1 cellular context compared by ENCODE assay signal in the genomic region with DNA sequence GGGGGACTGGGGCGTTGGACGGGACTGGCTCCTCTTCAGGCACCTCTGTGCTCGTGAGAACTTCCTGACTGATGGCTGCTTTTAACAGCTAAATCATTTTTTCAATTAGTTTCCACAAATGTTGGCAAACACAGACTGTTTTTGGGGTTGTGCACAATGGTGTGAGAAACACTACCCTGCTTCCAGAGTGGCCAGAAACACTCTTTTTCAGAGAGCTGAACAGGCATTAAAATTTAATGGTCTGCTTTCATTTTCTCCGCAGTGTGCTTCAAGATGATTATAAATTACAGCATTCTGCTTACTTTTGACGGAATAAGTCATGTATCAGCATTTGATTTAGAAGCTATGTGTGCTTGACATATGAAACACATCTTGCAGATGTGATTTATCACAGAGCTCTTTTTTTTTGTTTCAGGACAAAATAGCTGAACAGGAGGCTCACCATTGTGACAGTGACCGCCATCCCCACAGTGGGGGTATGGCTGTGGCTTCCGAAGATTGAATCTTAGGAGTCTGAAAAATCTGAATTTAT.
TF ChIP-seq lines count a peak whose summit lies in the region.

No MANE protein-coding gene starts in this region.

TF ChIP-seq in A549, 52 proteins besides CTCF, POLR2A, EP300 and RAD21 (continued from another document):
- TF ChIP-seq, protein P1, sequence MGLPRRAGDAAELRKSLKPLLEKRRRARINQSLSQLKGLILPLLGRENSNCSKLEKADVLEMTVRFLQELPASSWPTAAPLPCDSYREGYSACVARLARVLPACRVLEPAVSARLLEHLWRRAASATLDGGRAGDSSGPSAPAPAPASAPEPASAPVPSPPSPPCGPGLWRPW (IDR thresholded peaks at IDR 0.05) = no peak
- TF ChIP-seq RARB (CRISPR knock-in tag; IDR thresholded peaks at IDR 0.05) (no peak), CEBPB (IDR thresholded peaks at IDR 0.05) (no peak), MAFK (IDR thresholded peaks at IDR 0.05; ENCODE audit: partially characterized antibody) (no peak), SREBF2 (IDR thresholded peaks at IDR 0.05) (no peak), FOXS1 (CRISPR knock-in tag; IDR thresholded peaks at IDR 0.05) (no peak), HOXB5 (CRISPR knock-in tag; IDR thresholded peaks at IDR 0.05) (no peak), ESRRA (IDR thresholded peaks at IDR 0.05; ENCODE audit: borderline replicate concordance, low read length) (no peak), ZFP36 (IDR thresholded peaks at IDR 0.05; ENCODE audit: borderline replicate concordance, partially characterized antibody) (no peak), JUNB (IDR thresholded peaks at IDR 0.05) (no peak)
- TF ChIP-seq, protein P2, sequence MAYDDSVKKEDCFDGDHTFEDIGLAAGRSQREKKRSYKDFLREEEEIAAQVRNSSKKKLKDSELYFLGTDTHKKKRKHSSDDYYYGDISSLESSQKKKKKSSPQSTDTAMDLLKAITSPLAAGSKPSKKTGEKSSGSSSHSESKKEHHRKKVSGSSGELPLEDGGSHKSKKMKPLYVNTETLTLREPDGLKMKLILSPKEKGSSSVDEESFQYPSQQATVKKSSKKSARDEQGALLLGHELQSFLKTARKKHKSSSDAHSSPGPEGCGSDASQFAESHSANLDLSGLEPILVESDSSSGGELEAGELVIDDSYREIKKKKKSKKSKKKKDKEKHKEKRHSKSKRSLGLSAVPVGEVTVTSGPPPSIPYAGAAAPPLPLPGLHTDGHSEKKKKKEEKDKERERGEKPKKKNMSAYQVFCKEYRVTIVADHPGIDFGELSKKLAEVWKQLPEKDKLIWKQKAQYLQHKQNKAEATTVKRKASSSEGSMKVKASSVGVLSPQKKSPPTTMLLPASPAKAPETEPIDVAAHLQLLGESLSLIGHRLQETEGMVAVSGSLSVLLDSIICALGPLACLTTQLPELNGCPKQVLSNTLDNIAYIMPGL (CRISPR knock-in tag; IDR thresholded peaks at IDR 0.05; ENCODE audit: borderline replicate concordance) = no peak
- TF ChIP-seq, protein P3, sequence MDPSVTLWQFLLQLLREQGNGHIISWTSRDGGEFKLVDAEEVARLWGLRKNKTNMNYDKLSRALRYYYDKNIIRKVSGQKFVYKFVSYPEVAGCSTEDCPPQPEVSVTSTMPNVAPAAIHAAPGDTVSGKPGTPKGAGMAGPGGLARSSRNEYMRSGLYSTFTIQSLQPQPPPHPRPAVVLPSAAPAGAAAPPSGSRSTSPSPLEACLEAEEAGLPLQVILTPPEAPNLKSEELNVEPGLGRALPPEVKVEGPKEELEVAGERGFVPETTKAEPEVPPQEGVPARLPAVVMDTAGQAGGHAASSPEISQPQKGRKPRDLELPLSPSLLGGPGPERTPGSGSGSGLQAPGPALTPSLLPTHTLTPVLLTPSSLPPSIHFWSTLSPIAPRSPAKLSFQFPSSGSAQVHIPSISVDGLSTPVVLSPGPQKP (IDR thresholded peaks at IDR 0.05; ENCODE audit: low read depth, low read length) = no peak
